ENCODE assay signal across 15 cellular contexts in the genomic region with DNA sequence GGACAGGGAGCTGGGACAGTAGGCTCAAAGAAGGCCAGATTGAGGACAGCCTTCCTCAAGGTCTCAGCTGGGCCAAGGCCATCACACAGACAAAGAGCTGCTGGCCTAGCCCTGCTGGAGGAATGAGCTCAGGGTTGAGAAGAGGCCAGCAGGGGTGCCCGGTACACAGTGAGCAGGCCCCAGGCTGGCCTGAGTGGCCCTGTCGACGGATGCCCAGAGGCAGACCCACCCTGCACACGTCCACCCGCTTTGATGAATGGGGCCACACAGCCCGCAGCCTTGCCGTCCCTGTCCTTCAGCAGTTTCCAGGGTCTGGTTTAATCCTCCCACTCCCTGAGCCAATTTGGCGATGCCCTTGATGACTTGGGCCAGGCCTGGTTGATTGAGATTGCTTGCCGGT.
DNase-seq lines count a peak whose midpoint lies in the region; ATAC-seq and TF ChIP-seq lines count a peak whose summit lies in the region.
"Had no signal": no experiment of that assay in that cellular context is flagged by ENCODE, and none has a peak within 500 bp of the region (broad histone marks: within the 10 kb centered on the region; RNA-seq: fewer than 3 reads in every experiment).

No MANE protein-coding gene starts in this region.

- in situ Hi-C loops in G401 (cut with HindIII; ENCODE audit: low sequenced_read_pairs): no loop called here

- H3K4me1 ChIP-seq in esophagus squamous epithelium (peaks cover 7 to 46% (median 19%) of the 10 kb centered on the region in 3 donors), lower lobe of right lung (peaks cover 50% of the 10 kb centered on the region), stomach smooth muscle (ENCODE audit: control insufficient read depth, insufficient read depth, low read length) (peaks cover 20% of the 10 kb centered on the region)

- TF ChIP-seq CTCF in esophagus squamous epithelium (IDR thresholded peaks at IDR 0.05) (no peak), lower lobe of right lung (IDR thresholded peaks at IDR 0.05) (no peak)

- 89% methylated on average over 7 of the region's 9 CpGs; no CpG with 5 or more reads in 1 of the 2 donors for whole genome bisulfite sequencing in esophagus squamous epithelium, 2 donors

- H3K27ac ChIP-seq in esophagus squamous epithelium: peak overlapping the region; percentile 27 to 82 (median 60)
- peak overlapping the region; percentile 38 for H3K27ac ChIP-seq in lower lobe of right lung
- peak overlapping the region; percentile 55 for H3K27ac ChIP-seq in stomach smooth muscle (ENCODE audit: low read length)

- intact Hi-C loops in esophagus squamous epithelium (cut with DNase I) (no loop called here), lower lobe of right lung (cut with DNase I) (no loop called here)

- H3K36me3 ChIP-seq in esophagus squamous epithelium (peaks cover 0 to 12% (median 0%) of the 10 kb centered on the region in 3 donors), lower lobe of right lung (no peaks in the 10 kb centered on the region), stomach smooth muscle (ENCODE audit: control insufficient read depth in 2 of 2, insufficient read depth in 2 of 2, low read length in 2 of 2) (peaks cover 0 to 2% of the 10 kb centered on the region in 2 donors)

- DNase-seq in G401 (ENCODE audit: low spot score) (peak; percentile 46), esophagus squamous epithelium (lab: John Stamatoyannopoulos, UW) (no peak), lower lobe of right lung (no peak), COLO668 (lab: John Stamatoyannopoulos, UW; ENCODE audit: unreplicated experiment) (no peak), middle frontal gyrus (ENCODE audit: extremely low spot score, low spot score) (no peak)
- DNase-seq: activated CD4-positive, alpha-beta T cell treated with anti-CD3 and anti-CD28 coated beads for 48 hours; activated naive CD8-positive, alpha-beta T cell treated with anti-CD3 and anti-CD28 coated beads, Interleukin-2, amount 10 ng/mL, durations not matched to agents 7 days and 5 days; activated T-cell treated with anti-CD3 and anti-CD28 coated beads, Interleukin-2, amount 50 U/mL, for 24 hours; CD8-positive, alpha-beta memory T cell; GDM1; MM.1S; NCI-H2171 had no signal

- no peaks in the 10 kb centered on the region for H3K27me3 ChIP-seq in esophagus squamous epithelium
- H3K27me3 ChIP-seq in lower lobe of right lung (ENCODE audit: low read depth): no peaks in the 10 kb centered on the region
- no peaks in the 10 kb centered on the region for H3K27me3 ChIP-seq in stomach smooth muscle (ENCODE audit: control insufficient read depth in 1 of 2, insufficient read depth in 2 of 2, low read length in 2 of 2)

- peak; percentile 20 to 23 for ATAC-seq in lower lobe of right lung
- no peak for ATAC-seq in SK-N-SH treated with all-trans-retinoic acid at 6 μM for 48 hours
- ATAC-seq in GM21367 (IDR thresholded peaks at IDR 0.05; ENCODE audit: unreplicated experiment): no peak

- H3K9me3 ChIP-seq in esophagus squamous epithelium: no peaks in the 10 kb centered on the region
- no peaks in the 10 kb centered on the region for H3K9me3 ChIP-seq in lower lobe of right lung
- no peaks in the 10 kb centered on the region for H3K9me3 ChIP-seq in stomach smooth muscle (ENCODE audit: control insufficient read depth in 2 of 2, low read length in 2 of 2)

- no peak for TF ChIP-seq POLR2A in esophagus squamous epithelium (IDR thresholded peaks at IDR 0.05)

- no peak overlapping the region for H3K9ac ChIP-seq in stomach smooth muscle (ENCODE audit: low read length in 2 of 2)

- H3K4me3 ChIP-seq in esophagus squamous epithelium: no peak overlapping the region
- no peak overlapping the region for H3K4me3 ChIP-seq in lower lobe of right lung
- H3K4me3 ChIP-seq in stomach smooth muscle (ENCODE audit: low read length in 2 of 2): no peak overlapping the region

TF ChIP-seq in SK-N-SH treated with all-trans-retinoic acid at 6 μM for 48 hours, 23 proteins besides CTCF, POLR2A, EP300 and RAD21:
- TF ChIP-seq PPARA (CRISPR knock-in tag; IDR thresholded peaks at IDR 0.05; ENCODE audit: borderline replicate concordance): no peak
- TF ChIP-seq CSDC2 (CRISPR knock-in tag; IDR thresholded peaks at IDR 0.05): no peak
- TF ChIP-seq, protein P1, sequence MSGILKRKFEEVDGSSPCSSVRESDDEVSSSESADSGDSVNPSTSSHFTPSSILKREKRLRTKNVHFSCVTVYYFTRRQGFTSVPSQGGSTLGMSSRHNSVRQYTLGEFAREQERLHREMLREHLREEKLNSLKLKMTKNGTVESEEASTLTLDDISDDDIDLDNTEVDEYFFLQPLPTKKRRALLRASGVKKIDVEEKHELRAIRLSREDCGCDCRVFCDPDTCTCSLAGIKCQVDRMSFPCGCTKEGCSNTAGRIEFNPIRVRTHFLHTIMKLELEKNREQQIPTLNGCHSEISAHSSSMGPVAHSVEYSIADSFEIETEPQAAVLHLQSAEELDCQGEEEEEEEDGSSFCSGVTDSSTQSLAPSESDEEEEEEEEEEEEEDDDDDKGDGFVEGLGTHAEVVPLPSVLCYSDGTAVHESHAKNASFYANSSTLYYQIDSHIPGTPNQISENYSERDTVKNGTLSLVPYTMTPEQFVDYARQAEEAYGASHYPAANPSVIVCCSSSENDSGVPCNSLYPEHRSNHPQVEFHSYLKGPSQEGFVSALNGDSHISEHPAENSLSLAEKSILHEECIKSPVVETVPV (CRISPR knock-in tag; IDR thresholded peaks at IDR 0.05): no peak
- no peak for TF ChIP-seq TOX (CRISPR knock-in tag; IDR thresholded peaks at IDR 0.05; ENCODE audit: borderline replicate concordance)
- TF ChIP-seq BACH2 (CRISPR knock-in tag; IDR thresholded peaks at IDR 0.05; ENCODE audit: borderline replicate concordance): no peak
- TF ChIP-seq SNAI2 (CRISPR knock-in tag; IDR thresholded peaks at IDR 0.05): no peak
- no peak for TF ChIP-seq ZNF8 (CRISPR knock-in tag; IDR thresholded peaks at IDR 0.05)
- no peak for TF ChIP-seq ZC3H10 (CRISPR knock-in tag; IDR thresholded peaks at IDR 0.05)
- no peak for TF ChIP-seq ZFP30 (CRISPR knock-in tag; IDR thresholded peaks at IDR 0.05)
- TF ChIP-seq, protein P2, sequence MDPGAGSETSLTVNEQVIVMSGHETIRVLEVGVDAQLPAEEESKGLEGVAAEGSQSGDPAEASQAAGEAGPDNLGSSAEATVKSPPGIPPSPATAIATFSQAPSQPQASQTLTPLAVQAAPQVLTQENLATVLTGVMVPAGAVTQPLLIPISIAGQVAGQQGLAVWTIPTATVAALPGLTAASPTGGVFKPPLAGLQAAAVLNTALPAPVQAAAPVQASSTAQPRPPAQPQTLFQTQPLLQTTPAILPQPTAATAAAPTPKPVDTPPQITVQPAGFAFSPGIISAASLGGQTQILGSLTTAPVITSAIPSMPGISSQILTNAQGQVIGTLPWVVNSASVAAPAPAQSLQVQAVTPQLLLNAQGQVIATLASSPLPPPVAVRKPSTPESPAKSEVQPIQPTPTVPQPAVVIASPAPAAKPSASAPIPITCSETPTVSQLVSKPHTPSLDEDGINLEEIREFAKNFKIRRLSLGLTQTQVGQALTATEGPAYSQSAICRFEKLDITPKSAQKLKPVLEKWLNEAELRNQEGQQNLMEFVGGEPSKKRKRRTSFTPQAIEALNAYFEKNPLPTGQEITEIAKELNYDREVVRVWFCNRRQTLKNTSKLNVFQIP (CRISPR knock-in tag; IDR thresholded peaks at IDR 0.05; ENCODE audit: borderline replicate concordance, low read depth): no peak
- TF ChIP-seq ARNTL (CRISPR knock-in tag; IDR thresholded peaks at IDR 0.05; ENCODE audit: borderline replicate concordance, low read depth): no peak
- TF ChIP-seq ZNF565 (CRISPR knock-in tag; conservative IDR thresholded peaks at IDR 0.05; ENCODE audit: low read depth): no peak
- TF ChIP-seq TCF4 (CRISPR knock-in tag; IDR thresholded peaks at IDR 0.05; ENCODE audit: borderline replicate concordance): no peak
- TF ChIP-seq GLIS3 (CRISPR knock-in tag; IDR thresholded peaks at IDR 0.05): no peak
- no peak for TF ChIP-seq ZFP3 (CRISPR knock-in tag; IDR thresholded peaks at IDR 0.05)
- TF ChIP-seq, protein P3, sequence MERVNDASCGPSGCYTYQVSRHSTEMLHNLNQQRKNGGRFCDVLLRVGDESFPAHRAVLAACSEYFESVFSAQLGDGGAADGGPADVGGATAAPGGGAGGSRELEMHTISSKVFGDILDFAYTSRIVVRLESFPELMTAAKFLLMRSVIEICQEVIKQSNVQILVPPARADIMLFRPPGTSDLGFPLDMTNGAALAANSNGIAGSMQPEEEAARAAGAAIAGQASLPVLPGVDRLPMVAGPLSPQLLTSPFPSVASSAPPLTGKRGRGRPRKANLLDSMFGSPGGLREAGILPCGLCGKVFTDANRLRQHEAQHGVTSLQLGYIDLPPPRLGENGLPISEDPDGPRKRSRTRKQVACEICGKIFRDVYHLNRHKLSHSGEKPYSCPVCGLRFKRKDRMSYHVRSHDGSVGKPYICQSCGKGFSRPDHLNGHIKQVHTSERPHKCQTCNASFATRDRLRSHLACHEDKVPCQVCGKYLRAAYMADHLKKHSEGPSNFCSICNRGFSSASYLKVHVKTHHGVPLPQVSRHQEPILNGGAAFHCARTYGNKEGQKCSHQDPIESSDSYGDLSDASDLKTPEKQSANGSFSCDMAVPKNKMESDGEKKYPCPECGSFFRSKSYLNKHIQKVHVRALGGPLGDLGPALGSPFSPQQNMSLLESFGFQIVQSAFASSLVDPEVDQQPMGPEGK (CRISPR knock-in tag; IDR thresholded peaks at IDR 0.05; ENCODE audit: borderline replicate concordance): no peak
TF ChIP-seq in SK-N-SH treated with all-trans-retinoic acid at 6 μM for 48 hours: peak in this region for 0.

Comparison
In these comparisons a context has a peak if more than half of its experiments do, and no peak if none do; other contexts are left out.
1. ATAC-seq: peak in lower lobe of right lung (2 of 2); none in SK-N-SH treated with all-trans-retinoic acid at 6 μM for 48 hours (single experiment) and GM21367 (single experiment).
2. Peak in every context shown above with its lines, with median percentiles within 50 percentile points of each other: H3K27ac ChIP-seq.